ENCODE assay signal across 2 cellular contexts in the genomic region with DNA sequence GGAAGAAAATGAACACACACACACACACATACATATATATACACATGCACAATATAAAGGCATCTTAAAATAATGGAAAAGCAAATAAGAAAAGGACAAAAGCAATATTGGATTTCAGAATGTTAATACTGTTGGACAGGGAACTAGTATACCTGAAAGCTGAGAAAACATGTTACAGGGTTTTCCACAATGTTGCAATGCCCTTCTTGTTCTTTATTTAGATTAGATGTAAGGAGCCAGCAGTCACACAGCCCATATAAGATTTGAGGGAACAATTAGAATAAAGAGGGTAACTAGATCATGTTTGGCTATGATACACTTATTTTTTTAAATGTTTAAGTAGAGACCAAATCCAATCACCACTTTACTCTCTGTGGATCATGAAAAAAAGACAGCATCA.
TF ChIP-seq lines count a peak whose summit lies in the region.

No MANE protein-coding gene starts in this region.

TF ChIP-seq in SK-N-SH, 30 proteins besides CTCF, POLR2A, EP300 and RAD21:
- TF ChIP-seq ELF1 (IDR thresholded peaks at IDR 0.05) (no peak), MXI1 (IDR thresholded peaks at IDR 0.05; ENCODE audit: low read depth, low read length) (no peak), REST (IDR thresholded peaks at IDR 0.05; ENCODE audit: low read depth, low read length) (no peak), GABPA (IDR thresholded peaks at IDR 0.05; ENCODE audit: low read depth) (no peak), CHD2 (IDR thresholded peaks at IDR 0.05; ENCODE audit: low read length, partially characterized antibody) (no peak), TAF1 (IDR thresholded peaks at IDR 0.05; ENCODE audit: borderline replicate concordance, low read depth, low read length) (no peak), RXRA (IDR thresholded peaks at IDR 0.05; ENCODE audit: borderline replicate concordance, low read depth) (no peak), FOSL2 (IDR thresholded peaks at IDR 0.05; ENCODE audit: borderline replicate concordance, low read depth) (no peak), JUND (IDR thresholded peaks at IDR 0.05) (no peak), SMC3 (IDR thresholded peaks at IDR 0.05; ENCODE audit: low read depth, low read length) (no peak), FOXJ3 (CRISPR knock-in tag; IDR thresholded peaks at IDR 0.05) (no peak)
- TF ChIP-seq, protein P1, sequence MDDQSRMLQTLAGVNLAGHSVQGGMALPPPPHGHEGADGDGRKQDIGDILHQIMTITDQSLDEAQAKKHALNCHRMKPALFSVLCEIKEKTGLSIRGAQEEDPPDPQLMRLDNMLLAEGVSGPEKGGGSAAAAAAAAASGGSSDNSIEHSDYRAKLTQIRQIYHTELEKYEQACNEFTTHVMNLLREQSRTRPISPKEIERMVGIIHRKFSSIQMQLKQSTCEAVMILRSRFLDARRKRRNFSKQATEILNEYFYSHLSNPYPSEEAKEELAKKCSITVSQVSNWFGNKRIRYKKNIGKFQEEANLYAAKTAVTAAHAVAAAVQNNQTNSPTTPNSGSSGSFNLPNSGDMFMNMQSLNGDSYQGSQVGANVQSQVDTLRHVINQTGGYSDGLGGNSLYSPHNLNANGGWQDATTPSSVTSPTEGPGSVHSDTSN (IDR thresholded peaks at IDR 0.05) = no peak
- TF ChIP-seq, protein P2, sequence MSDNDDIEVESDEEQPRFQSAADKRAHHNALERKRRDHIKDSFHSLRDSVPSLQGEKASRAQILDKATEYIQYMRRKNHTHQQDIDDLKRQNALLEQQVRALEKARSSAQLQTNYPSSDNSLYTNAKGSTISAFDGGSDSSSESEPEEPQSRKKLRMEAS (IDR thresholded peaks at IDR 0.05; ENCODE audit: low read depth) = no peak
- TF ChIP-seq, protein P3, sequence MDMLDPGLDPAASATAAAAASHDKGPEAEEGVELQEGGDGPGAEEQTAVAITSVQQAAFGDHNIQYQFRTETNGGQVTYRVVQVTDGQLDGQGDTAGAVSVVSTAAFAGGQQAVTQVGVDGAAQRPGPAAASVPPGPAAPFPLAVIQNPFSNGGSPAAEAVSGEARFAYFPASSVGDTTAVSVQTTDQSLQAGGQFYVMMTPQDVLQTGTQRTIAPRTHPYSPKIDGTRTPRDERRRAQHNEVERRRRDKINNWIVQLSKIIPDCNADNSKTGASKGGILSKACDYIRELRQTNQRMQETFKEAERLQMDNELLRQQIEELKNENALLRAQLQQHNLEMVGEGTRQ (IDR thresholded peaks at IDR 0.05; ENCODE audit: borderline replicate concordance, low read depth, low read length) = no peak

TF ChIP-seq in SK-N-SH treated with all-trans-retinoic acid at 6 μM for 48 hours, 23 proteins besides CTCF, POLR2A, EP300 and RAD21:
- TF ChIP-seq PATZ1 (CRISPR knock-in tag; IDR thresholded peaks at IDR 0.05; ENCODE audit: borderline replicate concordance) (no peak), CREB5 (CRISPR knock-in tag; IDR thresholded peaks at IDR 0.05; ENCODE audit: low read depth) (no peak), TOX (CRISPR knock-in tag; IDR thresholded peaks at IDR 0.05; ENCODE audit: borderline replicate concordance) (no peak), ZFP30 (CRISPR knock-in tag; IDR thresholded peaks at IDR 0.05) (no peak), TSHZ2 (CRISPR knock-in tag; IDR thresholded peaks at IDR 0.05) (no peak), CSDC2 (CRISPR knock-in tag; IDR thresholded peaks at IDR 0.05) (no peak), OSR1 (CRISPR knock-in tag; IDR thresholded peaks at IDR 0.05) (no peak), ZFP3 (CRISPR knock-in tag; IDR thresholded peaks at IDR 0.05) (no peak), ESRRG (CRISPR knock-in tag; IDR thresholded peaks at IDR 0.05) (no peak), ARNTL (CRISPR knock-in tag; IDR thresholded peaks at IDR 0.05; ENCODE audit: borderline replicate concordance, low read depth) (no peak), BACH2 (CRISPR knock-in tag; IDR thresholded peaks at IDR 0.05; ENCODE audit: borderline replicate concordance) (no peak), GLIS3 (CRISPR knock-in tag; IDR thresholded peaks at IDR 0.05) (no peak), SNAI2 (CRISPR knock-in tag; IDR thresholded peaks at IDR 0.05) (no peak), ZC3H10 (CRISPR knock-in tag; IDR thresholded peaks at IDR 0.05) (no peak), ZNF8 (CRISPR knock-in tag; IDR thresholded peaks at IDR 0.05) (no peak), ZNF70 (CRISPR knock-in tag; IDR thresholded peaks at IDR 0.05) (no peak)
- TF ChIP-seq, protein P4, sequence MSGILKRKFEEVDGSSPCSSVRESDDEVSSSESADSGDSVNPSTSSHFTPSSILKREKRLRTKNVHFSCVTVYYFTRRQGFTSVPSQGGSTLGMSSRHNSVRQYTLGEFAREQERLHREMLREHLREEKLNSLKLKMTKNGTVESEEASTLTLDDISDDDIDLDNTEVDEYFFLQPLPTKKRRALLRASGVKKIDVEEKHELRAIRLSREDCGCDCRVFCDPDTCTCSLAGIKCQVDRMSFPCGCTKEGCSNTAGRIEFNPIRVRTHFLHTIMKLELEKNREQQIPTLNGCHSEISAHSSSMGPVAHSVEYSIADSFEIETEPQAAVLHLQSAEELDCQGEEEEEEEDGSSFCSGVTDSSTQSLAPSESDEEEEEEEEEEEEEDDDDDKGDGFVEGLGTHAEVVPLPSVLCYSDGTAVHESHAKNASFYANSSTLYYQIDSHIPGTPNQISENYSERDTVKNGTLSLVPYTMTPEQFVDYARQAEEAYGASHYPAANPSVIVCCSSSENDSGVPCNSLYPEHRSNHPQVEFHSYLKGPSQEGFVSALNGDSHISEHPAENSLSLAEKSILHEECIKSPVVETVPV (CRISPR knock-in tag; IDR thresholded peaks at IDR 0.05) = no peak
